1 cellular context compared by ENCODE assay signal in the genomic region with DNA sequence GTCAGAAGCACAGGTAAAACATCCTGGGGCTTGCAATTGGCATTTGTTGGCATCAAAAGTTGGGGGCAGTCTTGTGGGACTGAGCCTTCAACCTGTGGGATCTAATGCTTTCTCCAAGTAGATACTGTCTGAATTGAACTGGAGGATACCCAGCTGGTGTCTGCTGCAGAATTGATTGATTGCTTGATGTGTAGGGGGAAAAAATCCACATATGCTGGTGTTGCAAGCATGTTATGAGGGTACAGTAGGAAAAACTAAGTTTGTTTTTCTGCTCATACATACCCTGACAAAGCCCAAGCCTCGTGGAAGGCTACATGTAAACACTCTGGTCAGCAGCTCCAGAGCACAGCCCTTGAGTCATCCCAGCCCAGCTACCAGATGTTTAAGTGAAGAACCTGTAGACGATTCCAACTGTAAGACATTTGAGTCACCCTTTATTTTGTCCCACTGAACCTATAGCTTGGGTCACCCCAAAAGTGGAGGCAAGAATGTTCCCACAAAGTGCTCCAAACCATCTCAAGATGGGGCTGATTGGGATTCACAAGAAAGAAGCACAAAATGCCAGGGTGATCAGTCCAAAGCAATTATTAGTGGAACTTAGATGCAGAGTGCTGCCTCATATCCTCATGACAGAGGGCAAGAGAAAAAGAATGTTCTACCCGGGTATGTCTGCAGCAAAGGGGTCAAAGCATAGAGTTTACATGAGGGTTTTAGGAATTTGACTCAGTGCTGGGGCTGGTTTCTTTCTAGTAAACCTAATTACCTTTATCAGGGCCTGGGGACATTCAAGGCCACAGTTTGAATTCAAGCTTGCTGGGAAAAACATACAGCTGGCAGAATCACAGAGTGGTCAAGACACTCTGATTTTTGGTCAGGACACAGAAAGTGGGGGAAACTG.
TF ChIP-seq lines count a peak whose summit lies in the region.

No MANE protein-coding gene starts in this region.

TF ChIP-seq in H1, 55 proteins besides CTCF, POLR2A, EP300 and RAD21:
- no peak for TF ChIP-seq SAP30 (IDR thresholded peaks at IDR 0.05; ENCODE audit: insufficient read depth, insufficient replicate concordance, low read length)
